15 cellular contexts compared by ENCODE assay signal in the genomic region with DNA sequence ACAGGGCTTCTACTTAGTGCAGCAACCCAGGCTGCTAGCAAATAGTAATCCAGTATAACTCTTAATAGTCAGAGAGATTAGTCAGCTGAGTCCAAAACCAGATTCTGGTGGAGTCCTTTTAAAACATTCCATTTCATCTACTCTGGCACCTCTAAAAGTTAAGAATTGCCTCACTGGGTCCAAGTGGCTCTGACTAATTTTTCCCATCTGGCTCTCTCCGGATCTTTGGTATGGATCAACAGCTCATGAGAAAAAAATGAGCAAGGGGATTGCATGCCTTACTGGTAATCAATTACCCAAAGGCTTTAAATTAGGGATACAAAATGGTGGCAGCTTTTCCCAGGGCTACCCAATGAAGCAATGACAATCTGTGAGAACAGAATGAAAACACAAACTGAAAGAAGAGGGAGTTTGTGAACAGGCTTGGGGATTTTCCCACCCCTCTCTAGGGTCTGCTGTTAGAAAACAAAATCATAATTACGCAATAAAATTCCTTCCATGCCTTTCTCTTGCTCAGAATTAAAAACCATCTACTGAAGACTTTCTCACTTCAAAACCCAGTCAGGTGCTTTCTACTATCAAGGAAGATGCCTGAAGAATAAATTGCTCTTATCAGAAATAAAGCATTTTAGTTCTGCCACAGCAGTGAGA.
A peak's percentile ranks its signal among the peaks of the same experiment; 100 is the strongest.
DNase-seq lines count a peak whose midpoint lies in the region; ATAC-seq, FAIRE-seq and TF ChIP-seq lines count a peak whose summit lies in the region.
"Had no signal": no experiment of that assay in that cellular context is flagged by ENCODE, and none has a peak within 500 bp of the region (broad histone marks: within the 10 kb centered on the region; RNA-seq: fewer than 3 reads in every experiment).

No MANE protein-coding gene starts in this region.

- H3K27me3 Mint-ChIP-seq in GM23338 (ENCODE audit: insufficient read depth, low read depth, poor library complexity) (no peaks in the 10 kb centered on the region), astrocyte (ENCODE audit: low read depth, unreplicated experiment) (no peaks in the 10 kb centered on the region)

- H3K27me3 ChIP-seq in GM23338 (ENCODE audit: insufficient read depth) (no peaks in the 10 kb centered on the region), astrocyte (ENCODE audit: insufficient read depth, low read length) (no peaks in the 10 kb centered on the region), smooth muscle cell (ENCODE audit: low read depth) (no peaks in the 10 kb centered on the region)
- H3K27me3 ChIP-seq: ascending aorta had no signal

- FAIRE-seq in astrocyte (lab: Jason Lieb, UNC): no peak
- FAIRE-seq: D721Med had no signal

- peak overlapping the region; percentile 49; the same call in 1 of the 2 replicates for H3K27ac Mint-ChIP-seq in GM23338
- no peak overlapping the region for H3K27ac Mint-ChIP-seq in astrocyte (ENCODE audit: unreplicated experiment)
- H3K27ac Mint-ChIP-seq: endodermal cell had no signal

- H3K9me3 Mint-ChIP-seq in GM23338 (no peaks in the 10 kb centered on the region), astrocyte (ENCODE audit: unreplicated experiment) (peaks cover 2% of the 10 kb centered on the region)
- H3K9me3 Mint-ChIP-seq: endodermal cell had no signal

- H3K4me3 ChIP-seq in GM23338: no peak overlapping the region
- H3K4me3 ChIP-seq in astrocyte (ENCODE audit: insufficient read depth, low read depth, low read length): no peak overlapping the region
- H3K4me3 ChIP-seq in smooth muscle cell: no peak overlapping the region
- H3K4me3 ChIP-seq: ascending aorta, SK-N-MC had no signal

- H3K4me1 Mint-ChIP-seq in GM23338: peaks cover 14% of the 10 kb centered on the region
- peaks cover 7% of the 10 kb centered on the region for H3K4me1 Mint-ChIP-seq in astrocyte (ENCODE audit: low read depth, unreplicated experiment)

- TF ChIP-seq CTCF in GM23338 (conservative IDR thresholded peaks at IDR 0.05; ENCODE audit: low read depth in 2 of 2) (no peak), astrocyte (IDR thresholded peaks at IDR 0.05; ENCODE audit: insufficient read depth, low read depth, low read length) (no peak), smooth muscle cell (IDR thresholded peaks at IDR 0.05; ENCODE audit: borderline replicate concordance, insufficient read depth, poor library complexity, severe bottlenecking) (no peak)

- H3F3A ChIP-seq in GM23338 (replicated peaks; ENCODE audit: low read depth) (no peaks in the 10 kb centered on the region), smooth muscle cell (ENCODE audit: low read depth) (no peaks in the 10 kb centered on the region)

- H3K4me1 ChIP-seq in GM23338 (ENCODE audit: insufficient read depth): peaks cover 8% of the 10 kb centered on the region
- H3K4me1 ChIP-seq in astrocyte (ENCODE audit: insufficient read depth, low read length): no peaks in the 10 kb centered on the region
- peaks cover 10% of the 10 kb centered on the region for H3K4me1 ChIP-seq in smooth muscle cell (ENCODE audit: low read depth)
- H3K4me1 ChIP-seq: ascending aorta had no signal

- H3K36me3 ChIP-seq in GM23338 (ENCODE audit: insufficient read depth) (0 out of 2 replicates have a peak, but pooled peaks cover 2% of the 10 kb centered on the region), astrocyte (ENCODE audit: insufficient read depth, low read length) (no peaks in the 10 kb centered on the region), smooth muscle cell (ENCODE audit: low read depth) (no peaks in the 10 kb centered on the region)
- H3K36me3 ChIP-seq: ascending aorta had no signal

- no peak for ATAC-seq in GM23338
- ATAC-seq in GM19324 (IDR thresholded peaks at IDR 0.05; ENCODE audit: low FRiP score, unreplicated experiment): no peak
- ATAC-seq: right cardiac atrium had no signal

- H3K36me3 Mint-ChIP-seq in GM23338 (ENCODE audit: low read depth): no peaks in the 10 kb centered on the region
- H3K36me3 Mint-ChIP-seq in astrocyte (ENCODE audit: low read depth, unreplicated experiment): no peaks in the 10 kb centered on the region

- H3K79me2 ChIP-seq in GM23338 (replicated peaks; ENCODE audit: insufficient read depth) (no peaks in the 10 kb centered on the region), astrocyte (ENCODE audit: insufficient read depth, low read length) (no peaks in the 10 kb centered on the region), smooth muscle cell (ENCODE audit: low read depth) (no peaks in the 10 kb centered on the region)

- 65% methylated on average over 2 of the region's 2 CpGs for WGBS in smooth muscle cell (ENCODE audit: low lambda C conversion rate)

- H3K4me3 Mint-ChIP-seq in GM23338: no peak overlapping the region
- H3K4me3 Mint-ChIP-seq in astrocyte (ENCODE audit: unreplicated experiment): no peak overlapping the region
- H3K4me3 Mint-ChIP-seq: endodermal cell had no signal

- H3K9me3 ChIP-seq in astrocyte (ENCODE audit: insufficient read depth, low read depth, low read length): no peaks in the 10 kb centered on the region
- no peaks in the 10 kb centered on the region for H3K9me3 ChIP-seq in smooth muscle cell (replicated peaks; ENCODE audit: low read depth)
- H3K9me3 ChIP-seq: ascending aorta had no signal

- no peaks in the 10 kb centered on the region for H4K20me1 ChIP-seq in GM23338 (replicated peaks; ENCODE audit: insufficient read depth)
- no peaks in the 10 kb centered on the region for H4K20me1 ChIP-seq in astrocyte (ENCODE audit: insufficient read depth, low read length)
- H4K20me1 ChIP-seq in smooth muscle cell (ENCODE audit: low read depth): no peaks in the 10 kb centered on the region

- DNase-seq in GM23338 (ENCODE audit: low spot score) (no peak), astrocyte (ENCODE audit: low read depth) (peak; percentile 79), hepatic stellate cell (ENCODE audit: low spot score) (peak; percentile 50), smooth muscle cell (lab: John Stamatoyannopoulos, UW; ENCODE audit: unreplicated experiment) (no peak), NCI-H510A (lab: John Stamatoyannopoulos, UW) (no peak), NCI-H1105 treated with DMSO at 0.1 percent for 48 hours (lab: John Stamatoyannopoulos, UW) (no peak)
- DNase-seq: activated T-cell treated with anti-CD3 and anti-CD28 coated beads for 4 hours; NCI-H1694; NK-92 treated with Interleukin-12 subunit alpha and Interleukin-12 subunit beta, amount 100 ng/mL, for 24 hours; right cardiac atrium had no signal

- H3K27ac ChIP-seq in GM23338 (ENCODE audit: low read depth) (peak overlapping the region; percentile 1; the same call in 1 of the 2 replicates), astrocyte (ENCODE audit: low read depth, low read length) (no peak overlapping the region), smooth muscle cell (ENCODE audit: low read depth) (no peak overlapping the region)
- H3K27ac ChIP-seq: ascending aorta, SK-N-MC had no signal

- H2AFZ ChIP-seq in GM23338: no peak overlapping the region; the same call in 1 of the 2 replicates
- no peak overlapping the region for H2AFZ ChIP-seq in astrocyte (ENCODE audit: low read depth, low read length)
- no peak overlapping the region for H2AFZ ChIP-seq in smooth muscle cell (ENCODE audit: low read depth)

- no peak overlapping the region for H3K4me2 ChIP-seq in GM23338
- no peak overlapping the region for H3K4me2 ChIP-seq in astrocyte (ENCODE audit: low read length)
- H3K4me2 ChIP-seq in smooth muscle cell: peak overlapping the region; percentile 40

- peaks cover 6% of the 10 kb centered on the region for H3K9me2 ChIP-seq in GM23338 (ENCODE audit: insufficient read depth)

- H3K9ac ChIP-seq in astrocyte (ENCODE audit: low read length) (no peak overlapping the region), smooth muscle cell (ENCODE audit: low read depth) (no peak overlapping the region)

Comparison
In these comparisons a context has a peak if more than half of its experiments do, and no peak if none do; other contexts are left out.
1. DNase-seq: peak in astrocyte (single experiment) and hepatic stellate cell (single experiment); none in GM23338 (single experiment), smooth muscle cell (single experiment), NCI-H510A (single experiment) and NCI-H1105 treated with DMSO at 0.1 percent for 48 hours (single experiment).